ENCODE assay signal across 8 cellular contexts in genomic region chr9:125240649-125240999, GRCh38. TPM values are rescaled to one million over a fixed set of nuclear protein-coding genes. Genes with fewer than 3 reads are reported as not detected.
DNase-seq lines count a peak whose midpoint lies in the region; ATAC-seq and TF ChIP-seq lines count a peak whose summit lies in the region.

No MANE protein-coding gene starts in this region.

- ATAC-seq in GM21576 (IDR thresholded peaks at IDR 0.05; ENCODE audit: unreplicated experiment), result peak; percentile 3
- no peak for ATAC-seq in HG03095 (IDR thresholded peaks at IDR 0.05; ENCODE audit: unreplicated experiment)

- no peaks in the 10 kb centered on the region for H3K9me3 Mint-ChIP-seq in Calu3 (ENCODE audit: low read depth, unreplicated experiment)

- peaks cover 18% of the 10 kb centered on the region for H3K4me1 Mint-ChIP-seq in Calu3 (ENCODE audit: low read depth, unreplicated experiment)

- H3K36me3 Mint-ChIP-seq in Calu3 (ENCODE audit: insufficient read depth, unreplicated experiment), result peaks cover 70% of the 10 kb centered on the region

- H3K27ac Mint-ChIP-seq in Calu3 (ENCODE audit: unreplicated experiment), result peak overlapping the region; percentile 99

- H3K4me3 Mint-ChIP-seq in Calu3 (ENCODE audit: low read depth, unreplicated experiment), result peak overlapping the region; percentile 85

- TF ChIP-seq CTCF in Calu3 (IDR thresholded peaks at IDR 0.05; ENCODE audit: unreplicated experiment), result no peak

- CTCF ChIA-PET in Calu3 (lab: Charles Lee), result interaction anchor here (1.3 to 1.7 kb wide), 2 partner anchors 15 to 61 kb away, joined by 3 to 5 read pairs; no protein-coding TSS in a partner anchor

- DNase-seq in Calu3 (peak; percentile 12), NCI-H69 (lab: John Stamatoyannopoulos, UW) (peak; percentile 73), islet precursor cell (peak; percentile 53), T-helper 9 cell (no peak)
- DNase-seq in stimulated activated CD4-positive, alpha-beta T cell treated with anti-CD3 and anti-CD28 coated beads, TNF-alpha, amount 100 ng/mL, for 24 hours (ENCODE audit: low read depth in 3 of 3), result peak; percentile 6 to 35 (median 10)

- BruUV-seq in Calu3 (replicated peaks; lab: Mats Ljungman, UMichigan), result no TSS peak

- H3K27ac ChIP-seq in angular gyrus (ENCODE audit: low read depth, low read length), result peak overlapping the region; percentile 85

- H3K27me3 Mint-ChIP-seq in Calu3 (ENCODE audit: unreplicated experiment), result peaks cover 10% of the 10 kb centered on the region

- intact Hi-C loops in Calu3 (cut with micrococcal nuclease; ENCODE audit: unreplicated experiment), result no loop called here

RNA-seq across cellular contexts. Expression of gene HSPA5, which starts 0.5 kb away (rescaled TPM):
- 256 and 259 TPM in 2 replicates for total RNA-seq in Calu3 (2022)

RNA-seq across cellular contexts. Expression of gene GAPVD1, which starts 21.0 kb away (rescaled TPM):
- 28.7 and 32.6 TPM in 2 replicates for total RNA-seq in Calu3 (2022)

RNA-seq across cellular contexts. Expression of gene RABEPK, which starts 40.3 kb away (rescaled TPM):
- 12.7 and 13.2 TPM in 2 replicates for total RNA-seq in Calu3 (2022)

RNA-seq across cellular contexts. Expression of gene PPP6C, which starts 51.0 kb away (rescaled TPM):
- 22.7 and 24.7 TPM in 2 replicates for total RNA-seq in Calu3 (2022)
